ENCODE assay signal across 24 cellular contexts in genomic region chrX:54446084-54446483, GRCh38. TPM values are rescaled to one million over a fixed set of nuclear protein-coding genes. Genes with fewer than 3 reads are reported as not detected.
"Had no signal": no experiment of that assay in that cellular context is flagged by ENCODE, and none has a peak within 500 bp of the region (broad histone marks: within the 10 kb centered on the region; RNA-seq: fewer than 3 reads in every experiment).

No MANE protein-coding gene starts in this region.

- H2AFZ ChIP-seq: hepatocyte had no signal

- ATAC-seq: activated T-cell treated with anti-CD3 and anti-CD28 coated beads, Interleukin-2, amount 50 U/mL, for 72 hours; effector memory CD8-positive, alpha-beta T cell; left cardiac atrium; stimulated activated effector memory CD8-positive, alpha-beta T cell treated with anti-CD3 and anti-CD28 coated beads, Interleukin-12 subunit alpha, Interleukin-12 subunit beta, amount 100 ng/mL, for 72 hours; stimulated activated naive CD8-positive, alpha-beta T cell treated with anti-CD3 and anti-CD28 coated beads, Interleukin-15, amount 100 ng/mL, for 72 hours had no signal

- H3K4me1 ChIP-seq: colonic mucosa had no signal

- H3K4me3 Mint-ChIP-seq: activated B cell treated with CpG ODN at 0.5 μM for 24 hours; activated naive CD4-positive, alpha-beta T cell treated with anti-CD3 and anti-CD28 coated beads for 36 hours; activated naive CD8-positive, alpha-beta T cell treated with anti-CD3 and anti-CD28 coated beads, Interleukin-2, amount 10 ng/mL, durations not matched to agents 7 days and 5 days; activated T-cell treated with anti-CD3 and anti-CD28 coated beads, Interleukin-2, amount 50 U/mL, for 72 hours; effector memory CD8-positive, alpha-beta T cell; nephron progenitor cell; stimulated activated effector memory CD8-positive, alpha-beta T cell treated with anti-CD3 and anti-CD28 coated beads, Interleukin-12 subunit alpha, Interleukin-12 subunit beta, amount 100 ng/mL, for 72 hours; stimulated activated naive CD8-positive, alpha-beta T cell treated with anti-CD3 and anti-CD28 coated beads, Interleukin-15, amount 100 ng/mL, for 72 hours had no signal

- H3K36me3 ChIP-seq: colonic mucosa, right lobe of liver had no signal

- H3K27me3 Mint-ChIP-seq: activated B cell treated with CpG ODN at 0.5 μM for 24 hours; activated naive CD8-positive, alpha-beta T cell treated with anti-CD3 and anti-CD28 coated beads, Interleukin-2, amount 10 ng/mL, durations not matched to agents 7 days and 5 days; effector memory CD8-positive, alpha-beta T cell; stimulated activated naive CD8-positive, alpha-beta T cell treated with anti-CD3 and anti-CD28 coated beads, Interleukin-15, amount 100 ng/mL, for 72 hours had no signal

- DNase-seq: activated B cell treated with CpG ODN at 0.5 μM for 24 hours; activated CD4-positive, alpha-beta T cell treated with anti-CD3 and anti-CD28 coated beads for 4 hours; activated CD4-positive, alpha-beta T cell treated with anti-CD3 and anti-CD28 coated beads, Interleukin-2, amount 50 U/mL, for 48 hours; activated effector memory CD4-positive, alpha-beta T cell treated with Interleukin-2 at 50 U/mL for 16 hours; activated naive CD4-positive, alpha-beta T cell treated with anti-CD3 and anti-CD28 coated beads for 36 hours; activated naive CD8-positive, alpha-beta T cell treated with anti-CD3 and anti-CD28 coated beads, Interleukin-2, amount 10 ng/mL, durations not matched to agents 7 days and 5 days; activated T-cell treated with anti-CD3 and anti-CD28 coated beads, Interleukin-2, amount 50 U/mL, for 72 hours; amniotic stem cell; colonic mucosa; dorsolateral prefrontal cortex; effector memory CD8-positive, alpha-beta T cell; glutamatergic neuron; left cardiac atrium; nephron progenitor cell; right lobe of liver; small intestine; stimulated activated CD4-positive, alpha-beta T cell treated with anti-CD3 and anti-CD28 coated beads, Interleukin-2, amount 100 ng/mL, for 24 hours; stimulated activated naive CD8-positive, alpha-beta T cell treated with anti-CD3 and anti-CD28 coated beads, Interleukin-15, amount 100 ng/mL, for 72 hours; T-helper 9 cell; tibial artery had no signal

- H3K4me2 ChIP-seq: hepatocyte had no signal

- H3K9me3 Mint-ChIP-seq: activated B cell treated with CpG ODN at 0.5 μM for 24 hours; activated naive CD4-positive, alpha-beta T cell treated with anti-CD3 and anti-CD28 coated beads for 36 hours; activated naive CD8-positive, alpha-beta T cell treated with anti-CD3 and anti-CD28 coated beads, Interleukin-2, amount 10 ng/mL, durations not matched to agents 7 days and 5 days; activated T-cell treated with anti-CD3 and anti-CD28 coated beads, Interleukin-2, amount 50 U/mL, for 72 hours; effector memory CD8-positive, alpha-beta T cell; stimulated activated effector memory CD8-positive, alpha-beta T cell treated with anti-CD3 and anti-CD28 coated beads, Interleukin-12 subunit alpha, Interleukin-12 subunit beta, amount 100 ng/mL, for 72 hours; stimulated activated naive CD8-positive, alpha-beta T cell treated with anti-CD3 and anti-CD28 coated beads, Interleukin-15, amount 100 ng/mL, for 72 hours had no signal

- H3K4me3 ChIP-seq: colonic mucosa, dorsolateral prefrontal cortex, esophagus muscularis mucosa, hepatocyte, right lobe of liver, tibial artery had no signal

- H3K27me3 ChIP-seq: colonic mucosa, esophagus muscularis mucosa, hepatocyte, right lobe of liver, tibial artery had no signal

- H3K27ac ChIP-seq: colonic mucosa, dorsolateral prefrontal cortex, esophagus muscularis mucosa, hepatocyte, right lobe of liver, tibial artery had no signal

- H3K9me3 ChIP-seq: colonic mucosa, esophagus muscularis mucosa, right lobe of liver, tibial artery had no signal

- H3K27ac Mint-ChIP-seq: activated B cell treated with CpG ODN at 0.5 μM for 24 hours; activated naive CD4-positive, alpha-beta T cell treated with anti-CD3 and anti-CD28 coated beads for 36 hours; activated naive CD8-positive, alpha-beta T cell treated with anti-CD3 and anti-CD28 coated beads, Interleukin-2, amount 10 ng/mL, durations not matched to agents 7 days and 5 days; activated T-cell treated with anti-CD3 and anti-CD28 coated beads, Interleukin-2, amount 50 U/mL, for 72 hours; effector memory CD8-positive, alpha-beta T cell; nephron progenitor cell; stimulated activated effector memory CD8-positive, alpha-beta T cell treated with anti-CD3 and anti-CD28 coated beads, Interleukin-12 subunit alpha, Interleukin-12 subunit beta, amount 100 ng/mL, for 72 hours had no signal

RNA-seq across cellular contexts. Expression of gene FGD1, which starts 50.0 kb away (rescaled TPM):
- total RNA-seq: activated B cell treated with CpG ODN at 0.5 μM for 24 hours, mononuclear cell had no signal
